31 cellular contexts compared by ENCODE assay signal in genomic region chr4:20754091-20754490, GRCh38.
"Had no signal": no experiment of that assay in that cellular context is flagged by ENCODE, and none has a peak within 500 bp of the region (broad histone marks: within the 10 kb centered on the region; RNA-seq: fewer than 3 reads in every experiment).

No MANE protein-coding gene starts in this region.

- H3K27me3 ChIP-seq: colonic mucosa, esophagus squamous epithelium, heart left ventricle had no signal

- FAIRE-seq: astrocyte, endometrium, endothelial cell of umbilical vein, frontal cortex had no signal

- H3K4me1 ChIP-seq: colonic mucosa, esophagus squamous epithelium, heart left ventricle had no signal

- H3K27ac ChIP-seq: colonic mucosa, epithelial cell of prostate, esophagus squamous epithelium, heart left ventricle, WERI-Rb-1 had no signal

- DNase-seq: activated B cell treated with CpG ODN at 0.5 μM for 24 hours; activated CD4-positive, alpha-beta T cell treated with anti-CD3 and anti-CD28 coated beads for 48 hours; activated CD4-positive, alpha-beta T cell treated with anti-CD3 and anti-CD28 coated beads, Interleukin-2, amount 50 U/mL, for 1 hour; activated CD4-positive, alpha-beta T cell treated with anti-CD3 and anti-CD28 coated beads, Interleukin-2, amount 50 U/mL, for 48 hours; activated CD8-positive, alpha-beta memory T cell treated with anti-CD3 and anti-CD28 coated beads for 24 hours; activated CD8-positive, alpha-beta T cell treated with anti-CD3 and anti-CD28 coated beads for 36 hours; activated effector memory CD4-positive, alpha-beta T cell treated with Interleukin-2 at 50 U/mL for 16 hours; activated gamma-delta T cell treated with Interleukin-2 at 50 U/mL for 16 hours; activated naive CD4-positive, alpha-beta T cell treated with anti-CD3 and anti-CD28 coated beads, Interleukin-2, amount 50 U/mL, for 16 hours; activated naive CD4-positive, alpha-beta T cell treated with Interleukin-2 at 50 U/mL for 16 hours; activated T-cell treated with anti-CD3 and anti-CD28 coated beads, Interleukin-2, amount 50 U/mL, for 4 hours; amniotic stem cell; anterior cingulate cortex; caudate nucleus; cerebellar nuclear complex; colonic mucosa; effector CD8-positive, alpha-beta T cell; esophagus squamous epithelium; glutamatergic neuron; heart left ventricle; T-helper 1 cell; T-helper 17 cell; T1000; WERI-Rb-1 had no signal

- ATAC-seq: activated CD4-positive, CD25-positive, alpha-beta regulatory T cell treated with anti-CD3 and anti-CD28 coated beads, Interleukin-2, amount 50 U/mL, for 24 hours; activated CD8-positive, alpha-beta T cell treated with anti-CD3 and anti-CD28 coated beads for 36 hours; activated T-cell treated with anti-CD3 and anti-CD28 coated beads, Interleukin-2, amount 50 U/mL, for 4 hours; activated T-helper 17 cell treated with anti-CD3 and anti-CD28 coated beads, Interleukin-2, amount 50 U/mL, for 72 hours; heart left ventricle; T-helper 17 cell had no signal

- H3K4me3 ChIP-seq: colonic mucosa, esophagus squamous epithelium, heart left ventricle had no signal

- H3K36me3 ChIP-seq: colonic mucosa had no signal

- H3K9me3 ChIP-seq: colonic mucosa, esophagus squamous epithelium, heart left ventricle had no signal
